27 cellular contexts compared by ENCODE assay signal in the genomic region with DNA sequence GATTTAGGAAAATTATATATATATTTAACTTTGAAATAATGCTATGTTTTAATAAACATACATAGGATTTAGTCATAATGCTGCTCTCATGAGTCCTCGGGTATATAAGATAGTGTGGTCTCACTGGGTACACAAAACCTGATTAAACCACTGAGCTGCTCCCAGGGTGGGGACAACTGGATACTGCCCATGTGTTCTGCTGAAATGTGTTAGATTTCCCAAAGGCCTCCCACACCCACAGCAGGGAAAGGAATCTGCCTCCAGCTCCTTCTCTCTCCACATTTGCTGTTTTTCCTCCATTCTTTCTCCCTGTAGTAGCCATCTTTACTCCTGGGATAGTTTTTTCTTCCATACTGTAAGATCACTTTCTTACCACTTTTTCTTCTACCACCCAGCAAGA.
A peak's percentile ranks its signal among the peaks of the same experiment; 100 is the strongest.
DNase-seq lines count a peak whose midpoint lies in the region; ATAC-seq lines count a peak whose summit lies in the region.
"Had no signal": no experiment of that assay in that cellular context is flagged by ENCODE, and none has a peak within 500 bp of the region (broad histone marks: within the 10 kb centered on the region; RNA-seq: fewer than 3 reads in every experiment).

No MANE protein-coding gene starts in this region.

- ATAC-seq in activated naive CD8-positive, alpha-beta T cell treated with anti-CD3 and anti-CD28 coated beads, Interleukin-2, amount 50 U/mL, for 24 hours: no peak
- no peak for ATAC-seq in naive thymus-derived CD4-positive, alpha-beta T cell
- ATAC-seq in GM21526 (IDR thresholded peaks at IDR 0.05; ENCODE audit: low FRiP score, unreplicated experiment) (no peak), GM19452 (IDR thresholded peaks at IDR 0.05; ENCODE audit: unreplicated experiment) (no peak)
- ATAC-seq: stimulated activated naive B cell treated with anti-CD40 and anti-IgM and Interleukin-4, amounts not matched to agents 10 μg/mL and 1 μg/mL and 100 μg/mL, for 72 hours had no signal

- H3K36me3 Mint-ChIP-seq in activated T-cell treated with anti-CD3 and anti-CD28 coated beads, Interleukin-2, amount 50 U/mL, for 24 hours (ENCODE audit: low read depth): peaks cover 93% of the 10 kb centered on the region
- H3K36me3 Mint-ChIP-seq in CD8-positive, alpha-beta memory T cell: peaks cover 8 to 95% (median 42%) of the 10 kb centered on the region in 3 donors
- peaks cover 76% of the 10 kb centered on the region for H3K36me3 Mint-ChIP-seq in activated naive CD8-positive, alpha-beta T cell treated with anti-CD3 and anti-CD28 coated beads, Interleukin-2, amount 50 U/mL, for 24 hours (ENCODE audit: low read depth)
- H3K36me3 Mint-ChIP-seq in naive thymus-derived CD4-positive, alpha-beta T cell: peaks cover 4 to 59% (median 22%) of the 10 kb centered on the region in 5 donors

- H3K9me3 ChIP-seq in CD8-positive, alpha-beta memory T cell (ENCODE audit: low read length): no peaks in the 10 kb centered on the region
- H3K9me3 ChIP-seq in naive thymus-derived CD4-positive, alpha-beta T cell (ENCODE audit: control insufficient read depth in 2 of 3, low read length in 3 of 3): no peaks in the 10 kb centered on the region
- H3K9me3 ChIP-seq: ascending aorta, BE2C, testis, vagina had no signal

- H3K27me3 ChIP-seq in CD8-positive, alpha-beta memory T cell (ENCODE audit: insufficient read depth, low read length, poor library complexity, severe bottlenecking): no peaks in the 10 kb centered on the region
- H3K27me3 ChIP-seq in naive thymus-derived CD4-positive, alpha-beta T cell (ENCODE audit: control insufficient read depth in 2 of 2, insufficient read depth in 2 of 2, low read length in 2 of 2): no peaks in the 10 kb centered on the region
- H3K27me3 ChIP-seq: ascending aorta, BE2C, testis, vagina had no signal

- POLR2A ChIA-PET in CD8-positive, alpha-beta memory T cell (lab: Charles Lee): no interaction called here
- POLR2A ChIA-PET in naive thymus-derived CD4-positive, alpha-beta T cell (lab: Charles Lee): interaction anchor here (1.4 to 2.1 kb wide), 2 partner anchors 10 to 17 kb away, joined by 3 to 6 read pairs; no protein-coding TSS in a partner anchor

- peaks cover 33% of the 10 kb centered on the region for H3K4me1 Mint-ChIP-seq in activated T-cell treated with anti-CD3 and anti-CD28 coated beads, Interleukin-2, amount 50 U/mL, for 24 hours (ENCODE audit: low read depth)
- H3K4me1 Mint-ChIP-seq in CD8-positive, alpha-beta memory T cell: peaks cover 41 to 63% (median 54%) of the 10 kb centered on the region in 3 donors
- H3K4me1 Mint-ChIP-seq in activated naive CD8-positive, alpha-beta T cell treated with anti-CD3 and anti-CD28 coated beads, Interleukin-2, amount 50 U/mL, for 24 hours: peaks cover 15% of the 10 kb centered on the region
- peaks cover 13 to 52% (median 46%) of the 10 kb centered on the region in 7 donors for H3K4me1 Mint-ChIP-seq in naive thymus-derived CD4-positive, alpha-beta T cell

- H3K4me1 ChIP-seq in CD8-positive, alpha-beta memory T cell (ENCODE audit: insufficient read depth, low read length): peaks cover 15% of the 10 kb centered on the region
- H3K4me1 ChIP-seq in naive thymus-derived CD4-positive, alpha-beta T cell (ENCODE audit: control insufficient read depth in 2 of 2, insufficient read depth in 2 of 2, low read length in 2 of 2): peaks cover 4 to 5% of the 10 kb centered on the region in 2 donors
- H3K4me1 ChIP-seq: BE2C, testis, vagina had no signal

- H3K4me3 Mint-ChIP-seq in activated T-cell treated with anti-CD3 and anti-CD28 coated beads, Interleukin-2, amount 50 U/mL, for 24 hours: no peak overlapping the region
- peak overlapping the region in 3 of 7 donors; percentile 23 to 60 (median 23) for H3K4me3 Mint-ChIP-seq in CD8-positive, alpha-beta memory T cell
- H3K4me3 Mint-ChIP-seq in activated naive CD8-positive, alpha-beta T cell treated with anti-CD3 and anti-CD28 coated beads, Interleukin-2, amount 50 U/mL, for 24 hours: no peak overlapping the region
- peak overlapping the region in 5 of 10 donors; percentile 14 to 41 (median 28) for H3K4me3 Mint-ChIP-seq in naive thymus-derived CD4-positive, alpha-beta T cell
- H3K4me3 Mint-ChIP-seq: H9; stimulated activated naive B cell treated with anti-CD40 and anti-IgM and Interleukin-4, amounts not matched to agents 10 μg/mL and 1 μg/mL and 100 μg/mL, for 72 hours had no signal

- no peak overlapping the region for H3K4me3 ChIP-seq in CD8-positive, alpha-beta memory T cell (ENCODE audit: low read length)
- H3K4me3 ChIP-seq in naive thymus-derived CD4-positive, alpha-beta T cell (ENCODE audit: low read length): no peak overlapping the region
- H3K4me3 ChIP-seq: ascending aorta, lung, testis, vagina had no signal

- H3K27me3 Mint-ChIP-seq in activated T-cell treated with anti-CD3 and anti-CD28 coated beads, Interleukin-2, amount 50 U/mL, for 24 hours: no peaks in the 10 kb centered on the region
- no peaks in the 10 kb centered on the region for H3K27me3 Mint-ChIP-seq in CD8-positive, alpha-beta memory T cell
- H3K27me3 Mint-ChIP-seq in activated naive CD8-positive, alpha-beta T cell treated with anti-CD3 and anti-CD28 coated beads, Interleukin-2, amount 50 U/mL, for 24 hours: no peaks in the 10 kb centered on the region
- H3K27me3 Mint-ChIP-seq in naive thymus-derived CD4-positive, alpha-beta T cell: no peaks in the 10 kb centered on the region
- H3K27me3 Mint-ChIP-seq: stimulated activated naive B cell treated with anti-CD40 and anti-IgM and Interleukin-4, amounts not matched to agents 10 μg/mL and 1 μg/mL and 100 μg/mL, for 72 hours had no signal

- CTCF ChIA-PET in CD8-positive, alpha-beta memory T cell (lab: Charles Lee): interaction anchor here (1.4 kb wide), 1 partner anchor 416 kb away, joined by 4 read pairs; a partner anchor contains a TSS
- CTCF ChIA-PET in naive thymus-derived CD4-positive, alpha-beta T cell (lab: Charles Lee): no interaction called here

- H3K36me3 ChIP-seq in CD8-positive, alpha-beta memory T cell (ENCODE audit: insufficient read depth, low read length): peaks cover 72% of the 10 kb centered on the region
- H3K36me3 ChIP-seq in naive thymus-derived CD4-positive, alpha-beta T cell (ENCODE audit: control insufficient read depth in 2 of 3, insufficient read depth in 3 of 3, low read length in 3 of 3): peaks cover 9 to 63% (median 56%) of the 10 kb centered on the region in 3 experiments

- H3K27ac Mint-ChIP-seq in activated T-cell treated with anti-CD3 and anti-CD28 coated beads, Interleukin-2, amount 50 U/mL, for 24 hours: peak overlapping the region; percentile 79
- peak overlapping the region; percentile 11 to 89 (median 74) for H3K27ac Mint-ChIP-seq in CD8-positive, alpha-beta memory T cell
- peak overlapping the region; percentile 15 for H3K27ac Mint-ChIP-seq in activated naive CD8-positive, alpha-beta T cell treated with anti-CD3 and anti-CD28 coated beads, Interleukin-2, amount 50 U/mL, for 24 hours
- peak overlapping the region; percentile 34 to 91 (median 84) for H3K27ac Mint-ChIP-seq in naive thymus-derived CD4-positive, alpha-beta T cell
- H3K27ac Mint-ChIP-seq: stimulated activated naive B cell treated with anti-CD40 and anti-IgM and Interleukin-4, amounts not matched to agents 10 μg/mL and 1 μg/mL and 100 μg/mL, for 72 hours had no signal

- DNase-seq in activated T-cell treated with anti-CD3 and anti-CD28 coated beads, Interleukin-2, amount 50 U/mL, for 24 hours: no peak
- no peak for DNase-seq in activated T-cell treated with anti-CD3 and anti-CD28 coated beads for 4 hours
- DNase-seq in CD8-positive, alpha-beta memory T cell: no peak
- DNase-seq in activated naive CD8-positive, alpha-beta T cell treated with anti-CD3 and anti-CD28 coated beads, Interleukin-2, amount 50 U/mL, for 24 hours: no peak
- DNase-seq in naive thymus-derived CD4-positive, alpha-beta T cell: no peak
- DNase-seq in NCI-H345 treated with DMSO at 0.1 percent for 48 hours (lab: John Stamatoyannopoulos, UW; ENCODE audit: unreplicated experiment): no peak
- DNase-seq: activated CD4-positive, alpha-beta T cell treated with anti-CD3 and anti-CD28 coated beads for 1 hour; activated CD8-positive, alpha-beta memory T cell treated with anti-CD3 and anti-CD28 coated beads, Interleukin-2, amount 50 U/mL, for 4 hours; activated gamma-delta T cell; BE2C; central memory CD4-positive, alpha-beta T cell; DMS79 treated with DMSO at 0.1 percent for 48 hours; H9; kidney; NCI-H1436 treated with DMSO at 0.1 percent for 48 hours; NCI-H510A; NK-92 treated with Interleukin-12 subunit alpha and Interleukin-12 subunit beta, amount 100 ng/mL, for 24 hours; retina; SIG-M5; stimulated activated CD4-positive, alpha-beta T cell treated with anti-CD3 and anti-CD28 coated beads, Interleukin-4, amount 100 ng/mL, for 1 hour; stimulated activated naive B cell treated with anti-CD40 and anti-IgM and Interleukin-4, amounts not matched to agents 10 μg/mL and 1 μg/mL and 100 μg/mL, for 72 hours; testis had no signal

- H3K9me3 Mint-ChIP-seq in activated T-cell treated with anti-CD3 and anti-CD28 coated beads, Interleukin-2, amount 50 U/mL, for 24 hours: no peaks in the 10 kb centered on the region
- H3K9me3 Mint-ChIP-seq in CD8-positive, alpha-beta memory T cell: peaks cover 0 to 2% (median 0%) of the 10 kb centered on the region in 5 donors
- no peaks in the 10 kb centered on the region for H3K9me3 Mint-ChIP-seq in activated naive CD8-positive, alpha-beta T cell treated with anti-CD3 and anti-CD28 coated beads, Interleukin-2, amount 50 U/mL, for 24 hours
- H3K9me3 Mint-ChIP-seq in naive thymus-derived CD4-positive, alpha-beta T cell: peaks cover 0 to 4% (median 0%) of the 10 kb centered on the region in 11 donors
- H3K9me3 Mint-ChIP-seq: H9; stimulated activated naive B cell treated with anti-CD40 and anti-IgM and Interleukin-4, amounts not matched to agents 10 μg/mL and 1 μg/mL and 100 μg/mL, for 72 hours had no signal

- H3K27ac ChIP-seq in CD8-positive, alpha-beta memory T cell (ENCODE audit: low read depth, low read length): no peak overlapping the region
- no peak overlapping the region for H3K27ac ChIP-seq in naive thymus-derived CD4-positive, alpha-beta T cell (ENCODE audit: low read depth, low read length)
- H3K27ac ChIP-seq: ascending aorta, testis, vagina had no signal

- intact Hi-C loops in naive thymus-derived CD4-positive, alpha-beta T cell (cut with micrococcal nuclease): no loop called here

Comparison
In these comparisons a context has a peak if more than half of its experiments do, and no peak if none do; other contexts are left out.
1. H3K27ac Mint-ChIP-seq: peak in every context shown above with its lines; median percentile 84 in naive thymus-derived CD4-positive, alpha-beta T cell; 79 in activated T-cell treated with anti-CD3 and anti-CD28 coated beads, Interleukin-2, amount 50 U/mL, for 24 hours; 74 in CD8-positive, alpha-beta memory T cell; 15 in activated naive CD8-positive, alpha-beta T cell treated with anti-CD3 and anti-CD28 coated beads, Interleukin-2, amount 50 U/mL, for 24 hours.